In the genomic region with DNA sequence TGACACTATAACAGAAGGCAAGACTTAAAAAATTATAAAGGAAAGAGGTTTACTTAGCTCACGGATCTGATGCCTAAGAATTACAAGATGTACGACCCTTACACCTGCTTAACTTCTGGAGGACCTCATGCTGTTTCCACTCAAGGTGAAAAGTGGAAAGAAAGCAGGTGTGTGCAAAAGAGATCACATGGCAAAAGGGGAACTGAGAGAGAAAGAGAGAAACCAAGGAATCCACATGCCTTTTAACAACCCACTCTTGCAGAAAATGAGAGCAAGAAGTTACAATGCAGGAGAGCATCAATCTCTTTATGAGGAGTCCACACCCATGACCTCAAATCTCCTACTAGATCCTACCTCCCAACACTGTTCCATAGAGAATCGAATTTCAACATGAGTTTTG, we compare ENCODE assay signal across 34 cellular contexts.
"Had no signal": no experiment of that assay in that cellular context is flagged by ENCODE, and none has a peak within 500 bp of the region (broad histone marks: within the 10 kb centered on the region; RNA-seq: fewer than 3 reads in every experiment).

No MANE protein-coding gene starts in this region.

- H3K27me3 ChIP-seq: body of pancreas, esophagus squamous epithelium, gastroesophageal sphincter, heart right ventricle had no signal

- H3K36me3 Mint-ChIP-seq: activated naive CD8-positive, alpha-beta T cell had no signal

- H3K4me1 ChIP-seq: body of pancreas, esophagus squamous epithelium, gastroesophageal sphincter, heart right ventricle had no signal

- H3K4me3 ChIP-seq: body of pancreas, esophagus squamous epithelium, gastroesophageal sphincter, heart right ventricle had no signal

- DNase-seq: activated B cell treated with CpG ODN at 0.5 μM for 24 hours; activated CD4-positive, alpha-beta T cell treated with anti-CD3 and anti-CD28 coated beads for 48 hours; activated CD4-positive, alpha-beta T cell treated with anti-CD3 and anti-CD28 coated beads, Interleukin-2, amount 50 U/mL, for 1 hour; activated CD4-positive, alpha-beta T cell treated with anti-CD3 and anti-CD28 coated beads, Interleukin-2, amount 50 U/mL, for 48 hours; activated CD8-positive, alpha-beta memory T cell treated with anti-CD3 and anti-CD28 coated beads for 24 hours; activated CD8-positive, alpha-beta T cell treated with anti-CD3 and anti-CD28 coated beads for 36 hours; activated effector memory CD4-positive, alpha-beta T cell treated with Interleukin-2 at 50 U/mL for 16 hours; activated gamma-delta T cell treated with Interleukin-2 at 50 U/mL for 16 hours; activated naive CD4-positive, alpha-beta T cell treated with anti-CD3 and anti-CD28 coated beads, Interleukin-2, amount 50 U/mL, for 16 hours; activated naive CD4-positive, alpha-beta T cell treated with Interleukin-2 at 50 U/mL for 16 hours; activated T-cell treated with anti-CD3 and anti-CD28 coated beads, Interleukin-2, amount 50 U/mL, for 4 hours; amniotic stem cell; anterior cingulate cortex; body of pancreas; caudate nucleus; cortex of kidney; dermis blood vessel endothelial cell; effector CD4-positive, alpha-beta T cell; effector memory CD8-positive, alpha-beta T cell; esophagus squamous epithelium; foreskin melanocyte; heart right ventricle; T-helper 17 cell; T1000; WERI-Rb-1 had no signal

- H3K9me3 ChIP-seq: body of pancreas, esophagus squamous epithelium had no signal

- H3K4me3 Mint-ChIP-seq: activated B cell treated with CpG ODN at 0.5 μM for 24 hours; activated CD8-positive, alpha-beta T cell treated with anti-CD3 and anti-CD28 coated beads for 36 hours; activated naive CD8-positive, alpha-beta T cell; activated T-cell treated with anti-CD3 and anti-CD28 coated beads, Interleukin-2, amount 50 U/mL, for 4 hours; activated T-helper 17 cell treated with anti-CD3 and anti-CD28 coated beads, Interleukin-2, amount 50 U/mL, for 72 hours; effector memory CD8-positive, alpha-beta T cell; T-helper 17 cell; T-helper 2 cell treated with Interferon-gamma antibody and Interleukin-4, amounts not matched to agents 5 μg/mL and 100 μg/mL, for 36 hours had no signal

- H3K27ac ChIP-seq: body of pancreas, epithelial cell of prostate, esophagus squamous epithelium, gastroesophageal sphincter, heart right ventricle, WERI-Rb-1 had no signal

- H3K4me1 Mint-ChIP-seq: activated B cell treated with CpG ODN at 0.5 μM for 24 hours; activated T-helper 17 cell treated with anti-CD3 and anti-CD28 coated beads, Interleukin-2, amount 50 U/mL, for 72 hours; T-helper 17 cell had no signal

- FAIRE-seq: colon, endometrium, endothelial cell of umbilical vein had no signal

- ATAC-seq: activated CD4-positive, CD25-positive, alpha-beta regulatory T cell treated with anti-CD3 and anti-CD28 coated beads, Interleukin-2, amount 50 U/mL, for 24 hours; activated CD8-positive, alpha-beta T cell treated with anti-CD3 and anti-CD28 coated beads for 36 hours; activated T-cell treated with anti-CD3 and anti-CD28 coated beads, Interleukin-2, amount 50 U/mL, for 4 hours; activated T-helper 17 cell treated with anti-CD3 and anti-CD28 coated beads, Interleukin-2, amount 50 U/mL, for 72 hours; body of pancreas; effector memory CD8-positive, alpha-beta T cell; gastroesophageal sphincter; heart right ventricle; T-helper 17 cell had no signal

- H3K36me3 ChIP-seq: esophagus squamous epithelium, gastroesophageal sphincter, heart right ventricle, WERI-Rb-1 had no signal

- H3K27me3 Mint-ChIP-seq: activated B cell treated with CpG ODN at 0.5 μM for 24 hours; activated CD8-positive, alpha-beta T cell treated with anti-CD3 and anti-CD28 coated beads for 36 hours; activated naive CD8-positive, alpha-beta T cell; activated T-helper 17 cell treated with anti-CD3 and anti-CD28 coated beads, Interleukin-2, amount 50 U/mL, for 72 hours; effector memory CD8-positive, alpha-beta T cell; T-helper 17 cell had no signal

- H3K27ac Mint-ChIP-seq: activated B cell treated with CpG ODN at 0.5 μM for 24 hours; activated CD8-positive, alpha-beta T cell treated with anti-CD3 and anti-CD28 coated beads for 36 hours; activated naive CD8-positive, alpha-beta T cell; activated T-helper 17 cell treated with anti-CD3 and anti-CD28 coated beads, Interleukin-2, amount 50 U/mL, for 72 hours; effector memory CD8-positive, alpha-beta T cell; T-helper 17 cell; T-helper 2 cell treated with Interferon-gamma antibody and Interleukin-4, amounts not matched to agents 5 μg/mL and 100 μg/mL, for 36 hours had no signal
